Comparison of ENCODE assay signal across 18 cellular contexts in the genomic region with DNA sequence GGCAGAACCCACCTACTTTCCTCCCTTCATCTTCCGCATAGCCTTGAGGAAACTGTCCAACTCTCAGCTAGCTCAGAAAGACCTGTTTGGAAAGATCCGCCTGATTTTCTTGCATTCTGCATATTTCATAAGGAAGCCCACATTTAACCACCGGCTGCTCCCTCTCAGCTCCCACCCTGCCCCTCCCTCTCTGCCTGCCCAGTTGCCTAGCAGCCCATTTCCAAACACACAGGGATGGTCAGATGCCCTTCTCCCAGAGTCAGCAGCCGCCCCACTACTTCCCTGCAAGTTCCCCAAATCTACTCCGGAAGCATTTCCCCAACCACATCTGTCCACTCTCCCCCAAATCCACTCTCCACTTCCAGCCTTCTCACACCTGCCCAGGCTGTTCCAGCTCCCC.
DNase-seq lines count a peak whose midpoint lies in the region; ATAC-seq and TF ChIP-seq lines count a peak whose summit lies in the region.
"Had no signal": no experiment of that assay in that cellular context is flagged by ENCODE, and none has a peak within 500 bp of the region (broad histone marks: within the 10 kb centered on the region; RNA-seq: fewer than 3 reads in every experiment).

No MANE protein-coding gene starts in this region.

- H3K36me3 ChIP-seq in IMR-90 (ENCODE audit: control insufficient read depth, insufficient read depth, low read length) = peaks cover 5% of the 10 kb centered on the region
- peaks cover 0 to 24% (median 12%) of the 10 kb centered on the region in 9 donors for H3K36me3 ChIP-seq in heart left ventricle
- H3K36me3 ChIP-seq in osteoblast (ENCODE audit: insufficient read depth, low read length) = peaks cover 17% of the 10 kb centered on the region
- peaks cover 13% of the 10 kb centered on the region for H3K36me3 ChIP-seq in thoracic aorta
- H3K36me3 ChIP-seq in naive thymus-derived CD4-positive, alpha-beta T cell (ENCODE audit: control insufficient read depth in 2 of 3, insufficient read depth in 3 of 3, low read length in 3 of 3) = no peaks in the 10 kb centered on the region

- H3K4me3 ChIP-seq in IMR-90 (ENCODE audit: insufficient read depth, low read depth, low read length) (no peak overlapping the region), heart left ventricle (no peak overlapping the region), osteoblast (ENCODE audit: insufficient read depth, low read length) (no peak overlapping the region), thoracic aorta (no peak overlapping the region)
- no peak overlapping the region for H3K4me3 ChIP-seq in naive thymus-derived CD4-positive, alpha-beta T cell (ENCODE audit: low read length)

- H2BK120ac ChIP-seq in IMR-90 (ENCODE audit: low read depth, low read length) = no peak overlapping the region

- H3K4me2 ChIP-seq in IMR-90 (ENCODE audit: low read depth, low read length) = no peak overlapping the region
- H3K4me2 ChIP-seq in osteoblast (ENCODE audit: insufficient read depth, low read length) = no peak overlapping the region

- intact Hi-C loops in IMR-90 (cut with micrococcal nuclease) = no loop called here
- intact Hi-C loops in heart left ventricle (cut with DNase I) = no loop called here
- intact Hi-C loops in naive thymus-derived CD4-positive, alpha-beta T cell (cut with micrococcal nuclease) = no loop called here

- TF ChIP-seq POLR2A in IMR-90 (IDR thresholded peaks at IDR 0.05; ENCODE audit: low read depth, low read length) (no peak), heart left ventricle (IDR thresholded peaks at IDR 0.05) (no peak)

- no peak overlapping the region for H2BK20ac ChIP-seq in IMR-90 (ENCODE audit: low read depth, low read length)

- peaks cover 28% of the 10 kb centered on the region for H4K20me1 ChIP-seq in IMR-90 (ENCODE audit: insufficient read depth, low read length)
- H4K20me1 ChIP-seq in osteoblast (ENCODE audit: insufficient read depth, low read length) = peaks cover 62% of the 10 kb centered on the region

- no peak overlapping the region for H3K4me3 Mint-ChIP-seq in natural killer cell treated with Interleukin-12 subunit alpha and Interleukin-12 subunit beta and Interleukin-15 and Interleukin-18, amount 100 ng/mL, for 72 hours
- H3K4me3 Mint-ChIP-seq in naive thymus-derived CD4-positive, alpha-beta T cell = no peak overlapping the region
- H3K4me3 Mint-ChIP-seq: activated CD8-positive, alpha-beta memory T cell treated with anti-CD3 and anti-CD28 coated beads, Interleukin-2, amount 10 ng/mL, durations not matched to agents 7 days and 5 days had no signal

- H3K27ac ChIP-seq in IMR-90 (ENCODE audit: insufficient read depth, low read length) = no peak overlapping the region
- H3K27ac ChIP-seq in heart left ventricle = peak overlapping the region; percentile 85 to 99 (median 94)
- no peak overlapping the region for H3K27ac ChIP-seq in osteoblast (ENCODE audit: low read depth, low read length)
- peak overlapping the region; percentile 96 to 100 for H3K27ac ChIP-seq in thoracic aorta
- no peak overlapping the region for H3K27ac ChIP-seq in naive thymus-derived CD4-positive, alpha-beta T cell (ENCODE audit: low read depth, low read length)

- no peak overlapping the region for H4K91ac ChIP-seq in IMR-90 (ENCODE audit: insufficient read depth, low read depth, low read length)

- WGBS in IMR-90 (ENCODE audit: extremely low coverage in 2 of 2, insufficient read length in 1 of 2), 2 experiments = 4% methylated on average over 3 of the region's 5 CpGs; no CpG with 5 or more reads in 1 of the 2 experiments
- 18 to 56% (median 42%) methylated on average over 5 of the region's 5 CpGs for WGBS in heart left ventricle, 4 donors

- no peak for ATAC-seq in IMR-90 (ENCODE audit: low read depth)
- ATAC-seq in heart left ventricle = no peak
- no peak for ATAC-seq in thoracic aorta (ENCODE audit: insufficient number of reproducible peaks, low FRiP score, low read depth)
- no peak for ATAC-seq in natural killer cell treated with Interleukin-12 subunit alpha and Interleukin-12 subunit beta and Interleukin-15 and Interleukin-18, amount 100 ng/mL, for 72 hours
- no peak for ATAC-seq in naive thymus-derived CD4-positive, alpha-beta T cell
- ATAC-seq: activated CD4-positive, CD25-positive, alpha-beta regulatory T cell treated with anti-CD3 and anti-CD28 coated beads, Interleukin-2, amount 50 U/mL, for 24 hours; activated CD8-positive, alpha-beta memory T cell treated with anti-CD3 and anti-CD28 coated beads, Interleukin-2, amount 10 ng/mL, durations not matched to agents 7 days and 5 days; sciatic nerve had no signal

- H3K4ac ChIP-seq in IMR-90 (ENCODE audit: low read depth, low read length) = no peak overlapping the region

- H3K9me3 Mint-ChIP-seq in natural killer cell treated with Interleukin-12 subunit alpha and Interleukin-12 subunit beta and Interleukin-15 and Interleukin-18, amount 100 ng/mL, for 72 hours = no peaks in the 10 kb centered on the region
- no peaks in the 10 kb centered on the region for H3K9me3 Mint-ChIP-seq in naive thymus-derived CD4-positive, alpha-beta T cell

- H3K27ac Mint-ChIP-seq in natural killer cell treated with Interleukin-12 subunit alpha and Interleukin-12 subunit beta and Interleukin-15 and Interleukin-18, amount 100 ng/mL, for 72 hours = no peak overlapping the region
- H3K27ac Mint-ChIP-seq in naive thymus-derived CD4-positive, alpha-beta T cell = peak overlapping the region in 1 of 9 donors; percentile 36
- H3K27ac Mint-ChIP-seq: activated CD8-positive, alpha-beta memory T cell treated with anti-CD3 and anti-CD28 coated beads, Interleukin-2, amount 10 ng/mL, durations not matched to agents 7 days and 5 days had no signal

- H2AFZ ChIP-seq in IMR-90 (replicated peaks; ENCODE audit: low read length, poor library complexity) = no peak overlapping the region
- H2AFZ ChIP-seq in osteoblast (ENCODE audit: low read length) = no peak overlapping the region

- no peaks in the 10 kb centered on the region for H3K36me3 Mint-ChIP-seq in natural killer cell treated with Interleukin-12 subunit alpha and Interleukin-12 subunit beta and Interleukin-15 and Interleukin-18, amount 100 ng/mL, for 72 hours
- no peaks in the 10 kb centered on the region for H3K36me3 Mint-ChIP-seq in naive thymus-derived CD4-positive, alpha-beta T cell
- H3K36me3 Mint-ChIP-seq: activated CD8-positive, alpha-beta memory T cell treated with anti-CD3 and anti-CD28 coated beads, Interleukin-2, amount 10 ng/mL, durations not matched to agents 7 days and 5 days had no signal

- H4K5ac ChIP-seq in IMR-90 (ENCODE audit: low read depth, low read length) = no peak overlapping the region

- peaks cover 48% of the 10 kb centered on the region for H3K4me1 ChIP-seq in IMR-90 (ENCODE audit: control insufficient read depth, insufficient read depth, low read length)
- peaks cover 41 to 100% (median 99%) of the 10 kb centered on the region in 12 donors for H3K4me1 ChIP-seq in heart left ventricle
- peaks cover 53% of the 10 kb centered on the region for H3K4me1 ChIP-seq in osteoblast (ENCODE audit: insufficient read depth, low read length)
- H3K4me1 ChIP-seq in thoracic aorta (ENCODE audit: control insufficient read depth in 1 of 2, low read depth in 2 of 2) = peaks cover 80 to 98% of the 10 kb centered on the region in 2 donors
- no peaks in the 10 kb centered on the region for H3K4me1 ChIP-seq in naive thymus-derived CD4-positive, alpha-beta T cell (ENCODE audit: control insufficient read depth in 2 of 2, insufficient read depth in 2 of 2, low read length in 2 of 2)

- H2BK5ac ChIP-seq in IMR-90 (ENCODE audit: low read depth, low read length, poor library complexity, severe bottlenecking) = no peak overlapping the region

- no peak overlapping the region for H2BK15ac ChIP-seq in IMR-90 (ENCODE audit: low read depth, low read length)

- TF ChIP-seq RAD21 in IMR-90 (IDR thresholded peaks at IDR 0.05; ENCODE audit: low read length) = no peak

- H3K9ac ChIP-seq in IMR-90 (ENCODE audit: low read depth, low read length) = no peak overlapping the region

- peaks cover 22 to 74% of the 10 kb centered on the region in 2 experiments; a peak in 3 of 4 replicates for H3K79me1 ChIP-seq in IMR-90 (ENCODE audit: low read depth in 1 of 2, low read length in 2 of 2)

- CTCF ChIA-PET in IMR-90 (lab: Yijun Ruan, JAX) = no interaction called here
- CTCF ChIA-PET in naive thymus-derived CD4-positive, alpha-beta T cell (lab: Charles Lee) = no interaction called here

- TF ChIP-seq CTCF in IMR-90 (conservative IDR thresholded peaks at IDR 0.05; ENCODE audit: low read depth, low read length) (no peak), heart left ventricle (IDR thresholded peaks at IDR 0.05) (no peak), osteoblast (IDR thresholded peaks at IDR 0.05; ENCODE audit: extremely low read depth, low read depth, low read length) (no peak), thoracic aorta (IDR thresholded peaks at IDR 0.05) (no peak)

- no peak overlapping the region for H3K56ac ChIP-seq in IMR-90 (ENCODE audit: extremely low read depth, insufficient read depth, low read length)

- DNase-seq in IMR-90 (no peak), heart left ventricle (peak in 3 of 5 donors; percentile 57 to 71 (median 68)), osteoblast (ENCODE audit: insufficient read length, low spot score, missing footprints) (peak; percentile 27), thoracic aorta (ENCODE audit: low spot score) (no peak), NCI-H1930 (lab: John Stamatoyannopoulos, UW) (no peak), OCI-M1 (lab: John Stamatoyannopoulos, UW) (no peak)
- no peak for DNase-seq in natural killer cell treated with Interleukin-12 subunit alpha and Interleukin-12 subunit beta and Interleukin-15 and Interleukin-18, amount 100 ng/mL, for 72 hours (ENCODE audit: low spot score)
- no peak for DNase-seq in naive thymus-derived CD4-positive, alpha-beta T cell
- DNase-seq: activated CD8-positive, alpha-beta memory T cell treated with anti-CD3 and anti-CD28 coated beads, Interleukin-2, amount 10 ng/mL, durations not matched to agents 7 days and 5 days; activated effector memory CD4-positive, alpha-beta T cell treated with anti-CD3 and anti-CD28 coated beads, Interleukin-2, amount 50 U/mL, for 16 hours; DMS 273 treated with DMSO at 0.1 percent for 48 hours; hippocampal formation; KG1; kidney glomerular epithelial cell; NCI-H1105 treated with DMSO at 0.1 percent for 48 hours; T-helper 2 cell had no signal

- H3K14ac ChIP-seq in IMR-90 (replicated peaks; ENCODE audit: low read depth, low read length) = peak overlapping the region; percentile 26; the same call in 1 of the 2 replicates

- POLR2A ChIA-PET in IMR-90 (lab: Charles Lee; ENCODE audit: unreplicated experiment) = no interaction called here
- POLR2A ChIA-PET in naive thymus-derived CD4-positive, alpha-beta T cell (lab: Charles Lee) = no interaction called here

- H3K23ac ChIP-seq in IMR-90 (ENCODE audit: low read depth, low read length) = no peak overlapping the region

- H4K8ac ChIP-seq in IMR-90 (ENCODE audit: low read depth in 2 of 2, low read length in 2 of 2) = no peak overlapping the region

- H3K27me3 ChIP-seq in IMR-90 (ENCODE audit: control insufficient read depth, insufficient read depth, low read length) (no peaks in the 10 kb centered on the region), heart left ventricle (no peaks in the 10 kb centered on the region), osteoblast (ENCODE audit: insufficient read depth, low read length) (no peaks in the 10 kb centered on the region), thoracic aorta (replicated peaks; ENCODE audit: insufficient read depth) (no peaks in the 10 kb centered on the region)
- H3K27me3 ChIP-seq in naive thymus-derived CD4-positive, alpha-beta T cell (ENCODE audit: control insufficient read depth in 2 of 2, insufficient read depth in 2 of 2, low read length in 2 of 2) = no peaks in the 10 kb centered on the region

- H2AK9ac ChIP-seq in IMR-90 (replicated peaks; ENCODE audit: low read depth, low read length, poor library complexity) = no peak overlapping the region

- BruUV-seq in IMR-90 (replicated peaks; lab: Mats Ljungman, UMichigan) = no TSS peak

- H2AK5ac ChIP-seq in IMR-90 (ENCODE audit: low read depth, low read length) = no peak overlapping the region

- H3K9me3 ChIP-seq in IMR-90 (ENCODE audit: control insufficient read depth, insufficient read depth, low read length) (no peaks in the 10 kb centered on the region), heart left ventricle (no peaks in the 10 kb centered on the region), osteoblast (ENCODE audit: low read depth, low read length) (no peaks in the 10 kb centered on the region), thoracic aorta (no peaks in the 10 kb centered on the region)
- H3K9me3 ChIP-seq in naive thymus-derived CD4-positive, alpha-beta T cell (ENCODE audit: control insufficient read depth in 2 of 3, low read length in 3 of 3) = no peaks in the 10 kb centered on the region

- peaks cover 33% of the 10 kb centered on the region for H3K79me2 ChIP-seq in osteoblast (ENCODE audit: insufficient read depth, low read length)

- H3K18ac ChIP-seq in IMR-90 (ENCODE audit: low read depth, low read length) = no peak overlapping the region

- H3K4me1 Mint-ChIP-seq in natural killer cell treated with Interleukin-12 subunit alpha and Interleukin-12 subunit beta and Interleukin-15 and Interleukin-18, amount 100 ng/mL, for 72 hours (ENCODE audit: low read depth in 2 of 2) = peaks cover 6 to 9% of the 10 kb centered on the region in 2 donors
- H3K4me1 Mint-ChIP-seq in naive thymus-derived CD4-positive, alpha-beta T cell = peaks cover 0 to 5% (median 0%) of the 10 kb centered on the region in 7 donors

- dilution Hi-C loops in IMR-90 (cut with HindIII; ENCODE audit: low sequenced_read_pairs, unreplicated experiment) = no loop called here

- in situ Hi-C loops in IMR-90 (cut with MboI; ENCODE audit: low sequenced_read_pairs) = no loop called here

- H3K27me3 Mint-ChIP-seq in natural killer cell treated with Interleukin-12 subunit alpha and Interleukin-12 subunit beta and Interleukin-15 and Interleukin-18, amount 100 ng/mL, for 72 hours = peaks cover 19 to 32% of the 10 kb centered on the region in 2 donors
- peaks cover 11 to 40% (median 25%) of the 10 kb centered on the region in 5 donors for H3K27me3 Mint-ChIP-seq in naive thymus-derived CD4-positive, alpha-beta T cell

- peaks cover 33% of the 10 kb centered on the region for H3K9me1 ChIP-seq in IMR-90 (ENCODE audit: insufficient read depth, low read length)

Comparison
In these comparisons a context has a peak if more than half of its experiments do, and no peak if none do; other contexts are left out.
1. DNase-seq: peak in heart left ventricle (3 of 5) and osteoblast (single experiment); none in IMR-90 (single experiment), thoracic aorta (single experiment), natural killer cell treated with Interleukin-12 subunit alpha and Interleukin-12 subunit beta and Interleukin-15 and Interleukin-18, amount 100 ng/mL, for 72 hours (single experiment), NCI-H1930 (0 of 2), OCI-M1 (single experiment) and naive thymus-derived CD4-positive, alpha-beta T cell (0 of 9).
2. H3K27ac ChIP-seq: peak in heart left ventricle (12 of 12) and thoracic aorta (2 of 2); none in IMR-90 (single experiment), osteoblast (single experiment) and naive thymus-derived CD4-positive, alpha-beta T cell (single experiment).